Comparison of ENCODE assay signal across 26 cellular contexts in the genomic region with DNA sequence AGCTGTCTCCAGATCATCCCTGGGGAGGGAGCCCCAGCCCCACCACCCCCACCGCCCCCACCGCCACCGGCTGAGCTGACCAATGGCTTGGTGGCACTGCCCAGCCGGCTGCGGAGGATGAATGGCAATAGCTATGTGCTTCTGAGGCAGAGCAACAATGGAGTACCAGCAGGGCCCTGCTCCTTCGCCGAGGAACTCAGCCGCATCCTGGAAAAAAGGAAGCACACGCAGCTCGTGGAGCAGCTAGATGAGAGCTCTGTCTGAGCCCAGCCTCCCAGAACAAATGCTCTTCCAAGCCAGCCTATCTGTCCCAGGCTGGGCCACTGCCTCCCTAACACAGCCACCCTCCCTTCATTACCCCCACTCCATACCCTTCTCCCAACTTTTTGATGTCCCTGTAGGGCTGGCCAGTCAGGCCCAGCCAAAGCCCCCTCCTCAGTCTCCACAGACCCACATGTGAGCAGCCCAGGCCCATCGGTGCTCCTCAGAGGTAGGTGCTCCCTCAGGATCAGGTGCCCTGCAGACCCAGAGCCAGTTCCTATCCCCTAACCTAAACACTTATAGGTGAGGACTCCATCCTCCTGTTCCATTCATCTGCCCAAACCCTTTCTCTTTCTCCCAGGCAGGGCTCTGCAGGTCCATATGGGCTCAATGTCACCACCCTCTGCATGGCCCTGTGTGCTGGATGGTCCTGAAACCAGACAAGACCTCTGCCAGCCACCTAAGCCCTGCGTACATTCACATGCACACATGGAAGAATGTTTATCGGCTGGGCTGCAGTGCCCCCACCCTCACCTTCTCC. TPM values are rescaled to one million over a fixed set of nuclear protein-coding genes. Genes with fewer than 3 reads are reported as not detected.
DNase-seq lines count a peak whose midpoint lies in the region; ATAC-seq, FAIRE-seq and TF ChIP-seq lines count a peak whose summit lies in the region.
"Had no signal": no experiment of that assay in that cellular context is flagged by ENCODE, and none has a peak within 500 bp of the region (broad histone marks: within the 10 kb centered on the region; RNA-seq: fewer than 3 reads in every experiment).

No MANE protein-coding gene starts in this region.

- TF ChIP-seq EP300 in K562 (IDR thresholded peaks at IDR 0.05; ENCODE audit: low read length): no peak

- H3K9ac ChIP-seq in K562 (ENCODE audit: insufficient read depth in 1 of 2, low read depth in 2 of 2, low read length in 2 of 2): no peak overlapping the region; a peak in 1 of 4 replicates

- WGBS in K562 (ENCODE audit: insufficient coverage, low coverage, missing lambda C conversion rate): 77% methylated on average over 6 of the region's 13 CpGs

- FAIRE-seq in K562 (lab: Jason Lieb, UNC): no peak

- no peaks in the 10 kb centered on the region for H3K9me3 ChIP-seq in K562 (replicated peaks; ENCODE audit: control insufficient read depth, insufficient read depth, low read depth, low read length)
- H3K9me3 ChIP-seq: thoracic aorta had no signal

- peaks cover 35% of the 10 kb centered on the region for H3K79me2 ChIP-seq in K562 (ENCODE audit: control insufficient read depth, insufficient read depth, low read length)

- H3K36me3 Mint-ChIP-seq in activated naive CD8-positive, alpha-beta T cell treated with anti-CD3 and anti-CD28 coated beads, Interleukin-2, amount 10 ng/mL, durations not matched to agents 7 days and 5 days: peaks cover 6% of the 10 kb centered on the region
- peaks cover 18% of the 10 kb centered on the region for H3K36me3 Mint-ChIP-seq in activated naive CD8-positive, alpha-beta T cell treated with anti-CD3 and anti-CD28 coated beads for 36 hours
- H3K36me3 Mint-ChIP-seq in nephron progenitor cell (ENCODE audit: low read depth): peaks cover 25% of the 10 kb centered on the region

- no peak overlapping the region for H3K4me3 Mint-ChIP-seq in activated naive CD8-positive, alpha-beta T cell treated with anti-CD3 and anti-CD28 coated beads, Interleukin-2, amount 10 ng/mL, durations not matched to agents 7 days and 5 days
- no peak overlapping the region for H3K4me3 Mint-ChIP-seq in activated naive CD8-positive, alpha-beta T cell treated with anti-CD3 and anti-CD28 coated beads for 36 hours
- H3K4me3 Mint-ChIP-seq in nephron progenitor cell: no peak overlapping the region
- H3K4me3 Mint-ChIP-seq: activated CD4-positive, alpha-beta T cell treated with anti-CD3 and anti-CD28 coated beads, Interleukin-2, amount 10 ng/mL, durations not matched to agents 7 days and 5 days; stimulated activated naive B cell treated with anti-CD40 and anti-IgM and Interleukin-4, amounts not matched to agents 10 μg/mL and 1 μg/mL and 100 μg/mL, for 72 hours; T-helper 1 cell treated with Interleukin-12 subunit alpha and Interleukin-12 subunit beta and Interleukin-4 antibody, amounts not matched to agents 30 μg/mL and 1 μg/mL, for 36 hours had no signal

- POLR2A ChIA-PET in activated naive CD8-positive, alpha-beta T cell treated with anti-CD3 and anti-CD28 coated beads, Interleukin-2, amount 10 ng/mL, durations not matched to agents 7 days and 5 days (lab: Charles Lee): no interaction called here
- POLR2A ChIA-PET in K562 (lab: Yijun Ruan, JAX): interaction anchor here (0.6 to 1.3 kb wide), 4 partner anchors 15 to 296 kb away, joined by 3 read pairs; no protein-coding TSS in a partner anchor

- ATAC-seq in activated naive CD8-positive, alpha-beta T cell treated with anti-CD3 and anti-CD28 coated beads, Interleukin-2, amount 10 ng/mL, durations not matched to agents 7 days and 5 days (ENCODE audit: low read depth): no peak
- ATAC-seq in K562 (no peak), omental fat pad (ENCODE audit: low FRiP score) (no peak)
- ATAC-seq: stimulated activated naive B cell treated with anti-CD40 and anti-IgM and Interleukin-4, amounts not matched to agents 10 μg/mL and 1 μg/mL and 100 μg/mL, for 72 hours had no signal

- H3K9me3 Mint-ChIP-seq in activated naive CD8-positive, alpha-beta T cell treated with anti-CD3 and anti-CD28 coated beads, Interleukin-2, amount 10 ng/mL, durations not matched to agents 7 days and 5 days: no peaks in the 10 kb centered on the region
- no peaks in the 10 kb centered on the region for H3K9me3 Mint-ChIP-seq in activated naive CD8-positive, alpha-beta T cell treated with anti-CD3 and anti-CD28 coated beads for 36 hours
- no peaks in the 10 kb centered on the region for H3K9me3 Mint-ChIP-seq in nephron progenitor cell
- H3K9me3 Mint-ChIP-seq: activated CD4-positive, alpha-beta T cell treated with anti-CD3 and anti-CD28 coated beads, Interleukin-2, amount 10 ng/mL, durations not matched to agents 7 days and 5 days; stimulated activated naive B cell treated with anti-CD40 and anti-IgM and Interleukin-4, amounts not matched to agents 10 μg/mL and 1 μg/mL and 100 μg/mL, for 72 hours; T-helper 1 cell treated with Interleukin-12 subunit alpha and Interleukin-12 subunit beta and Interleukin-4 antibody, amounts not matched to agents 30 μg/mL and 1 μg/mL, for 36 hours had no signal

- H3K27ac Mint-ChIP-seq in activated naive CD8-positive, alpha-beta T cell treated with anti-CD3 and anti-CD28 coated beads, Interleukin-2, amount 10 ng/mL, durations not matched to agents 7 days and 5 days: no peak overlapping the region
- no peak overlapping the region for H3K27ac Mint-ChIP-seq in activated naive CD8-positive, alpha-beta T cell treated with anti-CD3 and anti-CD28 coated beads for 36 hours
- peak overlapping the region; percentile 69 for H3K27ac Mint-ChIP-seq in nephron progenitor cell
- H3K27ac Mint-ChIP-seq: activated CD4-positive, alpha-beta T cell treated with anti-CD3 and anti-CD28 coated beads, Interleukin-2, amount 10 ng/mL, durations not matched to agents 7 days and 5 days; stimulated activated naive B cell treated with anti-CD40 and anti-IgM and Interleukin-4, amounts not matched to agents 10 μg/mL and 1 μg/mL and 100 μg/mL, for 72 hours; T-helper 1 cell treated with Interleukin-12 subunit alpha and Interleukin-12 subunit beta and Interleukin-4 antibody, amounts not matched to agents 30 μg/mL and 1 μg/mL, for 36 hours had no signal

- in situ Hi-C loops in K562 (cut with MboI): loop anchor here (25.0 kb wide), 1 partner anchor 1053 kb away; no protein-coding TSS in a partner anchor

- H3K36me3 ChIP-seq in K562 (ENCODE audit: control insufficient read depth, insufficient read depth, low read length): peaks cover 38% of the 10 kb centered on the region; the same call in 2 of the 3 replicates

- no TSS peak for BruUV-seq in K562 (replicated peaks; lab: Mats Ljungman, UMichigan)

- intact Hi-C loops in K562 (cut with micrococcal nuclease): no loop called here

- CTCF ChIA-PET in K562 (lab: Yijun Ruan, JAX; ENCODE audit: low intra/inter-chr PET ratio): no interaction called here

- peak; percentile 14 for DNase-seq in activated naive CD8-positive, alpha-beta T cell treated with anti-CD3 and anti-CD28 coated beads, Interleukin-2, amount 10 ng/mL, durations not matched to agents 7 days and 5 days
- DNase-seq in activated naive CD8-positive, alpha-beta T cell treated with anti-CD3 and anti-CD28 coated beads for 36 hours: no peak
- no peak for DNase-seq in K562 (ENCODE audit: extremely low read depth in 1 of 4, low spot score in 3 of 4)
- DNase-seq in nephron progenitor cell: no peak
- DNase-seq in ureter (ENCODE audit: low spot score): peak; percentile 23
- DNase-seq in omental fat pad (ENCODE audit: low spot score): no peak
- no peak for DNase-seq in medulla oblongata (ENCODE audit: extremely low spot score)
- DNase-seq in AG08395 (ENCODE audit: low spot score): no peak
- DNase-seq: activated CD4-positive, alpha-beta T cell treated with anti-CD3 and anti-CD28 coated beads, Interleukin-2, amount 10 ng/mL, durations not matched to agents 7 days and 5 days; activated naive CD4-positive, alpha-beta T cell treated with anti-CD3 and anti-CD28 coated beads, Interleukin-2, amount 50 U/mL, for 16 hours; anterior cingulate cortex; EL; IMR-90; NCI-H1105; NCI-H2029 treated with DMSO at 0.1 percent for 48 hours; NCI-H226; RPMI8226; stimulated activated CD4-positive, alpha-beta T cell treated with anti-CD3 and anti-CD28 coated beads, Interleukin-2, amount 100 ng/mL, for 48 hours; stimulated activated naive B cell treated with anti-CD40 and anti-IgM and Interleukin-4, amounts not matched to agents 10 μg/mL and 1 μg/mL and 100 μg/mL, for 72 hours had no signal

- H3K27ac ChIP-seq in K562 (ENCODE audit: extremely low read depth, low read depth, low read length): no peak overlapping the region
- H3K27ac ChIP-seq: cardiac muscle cell, SK-N-MC, thoracic aorta had no signal

- H3K4me1 Mint-ChIP-seq in activated naive CD8-positive, alpha-beta T cell treated with anti-CD3 and anti-CD28 coated beads, Interleukin-2, amount 10 ng/mL, durations not matched to agents 7 days and 5 days: peaks cover 11% of the 10 kb centered on the region
- H3K4me1 Mint-ChIP-seq in activated naive CD8-positive, alpha-beta T cell treated with anti-CD3 and anti-CD28 coated beads for 36 hours: peaks cover 7% of the 10 kb centered on the region
- H3K4me1 Mint-ChIP-seq in nephron progenitor cell: peaks cover 29% of the 10 kb centered on the region

- H3K4me1 ChIP-seq in K562 (replicated peaks in 1 of 2; ENCODE audit: control insufficient read depth in 2 of 2, insufficient read depth in 2 of 2, low read length in 2 of 2): peaks cover 10 to 23% of the 10 kb centered on the region in 2 experiments; a peak in 3 of 5 replicates

- no peaks in the 10 kb centered on the region for H3K27me3 Mint-ChIP-seq in activated naive CD8-positive, alpha-beta T cell treated with anti-CD3 and anti-CD28 coated beads, Interleukin-2, amount 10 ng/mL, durations not matched to agents 7 days and 5 days
- no peaks in the 10 kb centered on the region for H3K27me3 Mint-ChIP-seq in activated naive CD8-positive, alpha-beta T cell treated with anti-CD3 and anti-CD28 coated beads for 36 hours
- no peaks in the 10 kb centered on the region for H3K27me3 Mint-ChIP-seq in nephron progenitor cell (ENCODE audit: low read depth, poor library complexity)
- H3K27me3 Mint-ChIP-seq: activated CD4-positive, alpha-beta T cell treated with anti-CD3 and anti-CD28 coated beads, Interleukin-2, amount 10 ng/mL, durations not matched to agents 7 days and 5 days; stimulated activated naive B cell treated with anti-CD40 and anti-IgM and Interleukin-4, amounts not matched to agents 10 μg/mL and 1 μg/mL and 100 μg/mL, for 72 hours had no signal

- no peak for TF ChIP-seq RAD21 in K562 (CRISPR knock-in tag; conservative IDR thresholded peaks at IDR 0.05 in 1 of 2, IDR thresholded peaks at IDR 0.05 in 1 of 2)

- no peak overlapping the region for H3K4me2 ChIP-seq in K562 (ENCODE audit: insufficient read depth, low read length)
- H3K4me2 ChIP-seq: smooth muscle cell had no signal

- H3K4me3 ChIP-seq in K562: no peak overlapping the region
- H3K4me3 ChIP-seq: cardiac muscle cell, dorsolateral prefrontal cortex, lung, SK-N-MC, smooth muscle cell, thoracic aorta had no signal

- TF ChIP-seq CTCF in K562 (IDR thresholded peaks at IDR 0.05 in 2 of 3, conservative IDR thresholded peaks at IDR 0.05 in 1 of 3; ENCODE audit: insufficient read depth in 2 of 3, low read depth in 1 of 3, low read length in 3 of 3) (no peak), nephron progenitor cell (IDR thresholded peaks at IDR 0.05) (no peak), omental fat pad (IDR thresholded peaks at IDR 0.05) (no peak)

- no peak overlapping the region for H2AFZ ChIP-seq in K562 (ENCODE audit: low read depth, low read length)

- no peaks in the 10 kb centered on the region for H3K9me1 ChIP-seq in K562 (ENCODE audit: control insufficient read depth, insufficient read depth, low read length)

- no peaks in the 10 kb centered on the region for H3K27me3 ChIP-seq in K562 (ENCODE audit: control insufficient read depth in 2 of 2, insufficient read depth in 2 of 2, low read length in 2 of 2)
- H3K27me3 ChIP-seq: cardiac muscle cell, dorsolateral prefrontal cortex had no signal

- no peak for TF ChIP-seq POLR2A in K562 (conservative IDR thresholded peaks at IDR 0.05)

- peaks cover 1% of the 10 kb centered on the region; the same call in 1 of the 2 replicates for H4K20me1 ChIP-seq in K562 (replicated peaks; ENCODE audit: control insufficient read depth, insufficient read depth, low read length)

RNA-seq across cellular contexts. Expression of a gene that starts 3.2 kb away (rescaled TPM):
- 10 to 100 TPM; 55.1 to 57.1 TPM for total RNA-seq in activated naive CD8-positive, alpha-beta T cell treated with anti-CD3 and anti-CD28 coated beads, Interleukin-2, amount 10 ng/mL, durations not matched to agents 7 days and 5 days
- total RNA-seq in activated naive CD8-positive, alpha-beta T cell treated with anti-CD3 and anti-CD28 coated beads for 36 hours: 10 to 100 TPM; 56.3 to 58.1 TPM
- 12.8 and 41.1 TPM in 2 replicates for total RNA-seq in K562 (2011; cell fraction: chromatin; rRNA removed; ENCODE audit: low replicate concordance)
- 39.1 and 47.4 TPM in 2 replicates for total RNA-seq in K562 (2011; cell fraction: nucleolus; rRNA removed)
- 21.9 and 30.8 TPM in 2 replicates for total RNA-seq in K562 (2011; cell fraction: nucleoplasm; rRNA removed)
- total RNA-seq in K562 (2014; rRNA removed) (55.9 and 63.2 TPM in 2 replicates), K562 (2014; rRNA removed; fragmentation: Illumina TruSeq; extraction: Trizol) (20.5 and 21.3 TPM in 2 replicates), K562 (2015; rRNA removed; fragmentation: Illumina TruSeq; extraction: Trizol) (40.0 and 42.5 TPM in 2 replicates), K562 (2021) (47.0 and 48.5 TPM in 2 replicates), ureter (74.7 TPM), omental fat pad (10 to 100 TPM; 59.7 to 97.0 (median 79.3) TPM)
- polyA plus RNA-seq in K562 (2011; rRNA removed) (37.2 and 47.6 TPM in 2 replicates), K562 (2014; fragmentation: Illumina TruSeq; extraction: Trizol) (29.1 and 50.5 TPM in 2 replicates), K562 (2014; fragmentation: Nextera tagmentation; extraction: Ambion mirVana) (10 to 100 TPM; 15.1 to 25.6 TPM), K562 (2014; rRNA removed) (63.7 and 77.5 TPM in 2 replicates)
- polyA plus RNA-seq in K562 (2011; cell fraction: cytosol; rRNA removed): 62.0 and 116 TPM in 2 replicates
- 74.2 and 104 TPM in 2 replicates for polyA plus RNA-seq in K562 (2011; cell fraction: nucleus; rRNA removed)
- polyA plus RNA-seq in K562 (2012): 58.5 and 65.3 TPM in 2 replicates
- 7.5 and 9.8 TPM in 2 replicates for polyA minus RNA-seq in K562 (2011; rRNA and poly(A)+ RNA removed)
- polyA minus RNA-seq in K562 (2011; cell fraction: cytosol; rRNA and poly(A)+ RNA removed): 15.6 and 15.7 TPM in 2 replicates
- polyA minus RNA-seq in K562 (2011; cell fraction: nucleus; rRNA and poly(A)+ RNA removed): 26.4 and 27.4 TPM in 2 replicates

RNA-seq across cellular contexts. Expression of a gene that starts 3.3 kb away (rescaled TPM):
- 10 to 100 TPM; 10.8 to 11.0 TPM for total RNA-seq in activated naive CD8-positive, alpha-beta T cell treated with anti-CD3 and anti-CD28 coated beads, Interleukin-2, amount 10 ng/mL, durations not matched to agents 7 days and 5 days
- 10 to 100 TPM; 40.6 to 41.9 TPM for total RNA-seq in activated naive CD8-positive, alpha-beta T cell treated with anti-CD3 and anti-CD28 coated beads for 36 hours
- 20.7 and 34.6 TPM in 2 replicates for total RNA-seq in K562 (2011; cell fraction: chromatin; rRNA removed; ENCODE audit: low replicate concordance)
- 16.7 and 19.2 TPM in 2 replicates for total RNA-seq in K562 (2011; cell fraction: nucleolus; rRNA removed)
- 17.9 and 20.4 TPM in 2 replicates for total RNA-seq in K562 (2011; cell fraction: nucleoplasm; rRNA removed)
- total RNA-seq in K562 (2014; rRNA removed) (17.9 and 20.6 TPM in 2 replicates), K562 (2014; rRNA removed; fragmentation: Illumina TruSeq; extraction: Trizol) (16.6 and 18.0 TPM in 2 replicates), K562 (2015; rRNA removed; fragmentation: Illumina TruSeq; extraction: Trizol) (13.6 and 14.3 TPM in 2 replicates), K562 (2021) (19.2 and 24.5 TPM in 2 replicates), ureter (13.7 TPM), omental fat pad (10 to 100 TPM in 1 of 4 donors, 1 to 10 TPM in 3; 4.6 to 20.8 (median 6.9) TPM)
- polyA plus RNA-seq in K562 (2011; rRNA removed) (16.1 and 17.4 TPM in 2 replicates), K562 (2014; fragmentation: Illumina TruSeq; extraction: Trizol) (34.7 and 35.5 TPM in 2 replicates), K562 (2014; fragmentation: Nextera tagmentation; extraction: Ambion mirVana) (10 to 100 TPM; 11.6 to 14.8 TPM), K562 (2014; rRNA removed) (16.6 and 18.9 TPM in 2 replicates)
- 13.8 and 17.6 TPM in 2 replicates for polyA plus RNA-seq in K562 (2011; cell fraction: cytosol; rRNA removed)
- 13.3 and 19.8 TPM in 2 replicates for polyA plus RNA-seq in K562 (2011; cell fraction: nucleus; rRNA removed)
- polyA plus RNA-seq in K562 (2012): 10.5 and 24.8 TPM in 2 replicates
- polyA minus RNA-seq in K562 (2011; rRNA and poly(A)+ RNA removed): 15.7 and 22.2 TPM in 2 replicates
- polyA minus RNA-seq in K562 (2011; cell fraction: cytosol; rRNA and poly(A)+ RNA removed): 8.4 and 13.6 TPM in 2 replicates
- 7.5 and 8.2 TPM in 2 replicates for polyA minus RNA-seq in K562 (2011; cell fraction: nucleus; rRNA and poly(A)+ RNA removed)

RNA-seq across cellular contexts. Expression of a gene that starts 14.8 kb away (rescaled TPM):
- total RNA-seq in activated naive CD8-positive, alpha-beta T cell treated with anti-CD3 and anti-CD28 coated beads, Interleukin-2, amount 10 ng/mL, durations not matched to agents 7 days and 5 days: 1 to 10 TPM in 1 of 2 experiments, under 1 TPM in 1; 0.54 to 1.2 TPM
- 1 to 10 TPM in 1 of 2 experiments, under 1 TPM in 1; 0.89 to 1.0 TPM for total RNA-seq in activated naive CD8-positive, alpha-beta T cell treated with anti-CD3 and anti-CD28 coated beads for 36 hours
- total RNA-seq in K562 (2011; cell fraction: chromatin; rRNA removed; ENCODE audit: low replicate concordance): 25.4 and 47.7 TPM in 2 replicates
- 20.2 and 21.7 TPM in 2 replicates for total RNA-seq in K562 (2011; cell fraction: nucleolus; rRNA removed)
- 27.2 and 39.2 TPM in 2 replicates for total RNA-seq in K562 (2011; cell fraction: nucleoplasm; rRNA removed)
- total RNA-seq in K562 (2014; rRNA removed) (1.7 and 1.9 TPM in 2 replicates), K562 (2014; rRNA removed; fragmentation: Illumina TruSeq; extraction: Trizol) (1.3 and 1.5 TPM in 2 replicates), K562 (2015; rRNA removed; fragmentation: Illumina TruSeq; extraction: Trizol) (0.40 and 0.83 TPM in 2 replicates), K562 (2021) (4.1 and 4.2 TPM in 2 replicates), ureter (5.0 TPM), omental fat pad (1 to 10 TPM in 2 of 4 donors, under 1 TPM in 2; 0.47 to 1.4 (median 1.1) TPM)
- polyA plus RNA-seq in K562 (2011; rRNA removed) (5.7 and 11.0 TPM in 2 replicates), K562 (2014; fragmentation: Illumina TruSeq; extraction: Trizol) (6.6 and 7.8 TPM in 2 replicates), K562 (2014; fragmentation: Nextera tagmentation; extraction: Ambion mirVana) (1 to 10 TPM; 1.2 to 1.8 TPM), K562 (2014; rRNA removed) (3.9 and 4.2 TPM in 2 replicates)
- 9.6 and 12.7 TPM in 2 replicates for polyA plus RNA-seq in K562 (2011; cell fraction: cytosol; rRNA removed)
- 27.9 and 42.5 TPM in 2 replicates for polyA plus RNA-seq in K562 (2011; cell fraction: nucleus; rRNA removed)
- 3.1 and 3.8 TPM in 2 replicates for polyA plus RNA-seq in K562 (2012)
- polyA minus RNA-seq in K562 (2011; rRNA and poly(A)+ RNA removed): 5.3 and 6.2 TPM in 2 replicates
- polyA minus RNA-seq in K562 (2011; cell fraction: cytosol; rRNA and poly(A)+ RNA removed): 4.7 and 4.8 TPM in 2 replicates
- 5.0 and 5.2 TPM in 2 replicates for polyA minus RNA-seq in K562 (2011; cell fraction: nucleus; rRNA and poly(A)+ RNA removed)

RNA-seq across cellular contexts. Expression of a gene that starts 15.5 kb away (rescaled TPM):
- total RNA-seq in activated naive CD8-positive, alpha-beta T cell treated with anti-CD3 and anti-CD28 coated beads, Interleukin-2, amount 10 ng/mL, durations not matched to agents 7 days and 5 days: 10 to 100 TPM; 22.0 to 22.4 TPM
- total RNA-seq in activated naive CD8-positive, alpha-beta T cell treated with anti-CD3 and anti-CD28 coated beads for 36 hours: 10 to 100 TPM; 10.4 to 12.1 TPM
- total RNA-seq in K562 (2011; cell fraction: chromatin; rRNA removed; ENCODE audit: low replicate concordance): 28.9 and 51.1 TPM in 2 replicates
- total RNA-seq in K562 (2011; cell fraction: nucleolus; rRNA removed): 36.8 and 39.7 TPM in 2 replicates
- 26.9 and 34.2 TPM in 2 replicates for total RNA-seq in K562 (2011; cell fraction: nucleoplasm; rRNA removed)
- total RNA-seq in K562 (2014; rRNA removed) (27.2 and 31.7 TPM in 2 replicates), K562 (2014; rRNA removed; fragmentation: Illumina TruSeq; extraction: Trizol) (5.4 and 6.4 TPM in 2 replicates), K562 (2015; rRNA removed; fragmentation: Illumina TruSeq; extraction: Trizol) (18.5 and 19.8 TPM in 2 replicates), K562 (2021) (38.6 and 42.1 TPM in 2 replicates), ureter (63.6 TPM), omental fat pad (10 to 100 TPM; 59.4 to 98.0 (median 72.6) TPM)
- polyA plus RNA-seq in K562 (2011; rRNA removed) (14.7 and 29.0 TPM in 2 replicates), K562 (2014; fragmentation: Illumina TruSeq; extraction: Trizol) (11.8 and 30.3 TPM in 2 replicates), K562 (2014; fragmentation: Nextera tagmentation; extraction: Ambion mirVana) (under 1 TPM; 0.23 to 0.59 TPM), K562 (2014; rRNA removed) (42.5 and 43.7 TPM in 2 replicates)
- polyA plus RNA-seq in K562 (2011; cell fraction: cytosol; rRNA removed): 28.1 and 68.0 TPM in 2 replicates
- 65.4 and 125 TPM in 2 replicates for polyA plus RNA-seq in K562 (2011; cell fraction: nucleus; rRNA removed)
- polyA plus RNA-seq in K562 (2012): 34.1 and 35.5 TPM in 2 replicates
- polyA minus RNA-seq in K562 (2011; rRNA and poly(A)+ RNA removed): 8.0 and 8.6 TPM in 2 replicates
- polyA minus RNA-seq in K562 (2011; cell fraction: cytosol; rRNA and poly(A)+ RNA removed): 19.6 and 24.0 TPM in 2 replicates
- 19.8 and 24.9 TPM in 2 replicates for polyA minus RNA-seq in K562 (2011; cell fraction: nucleus; rRNA and poly(A)+ RNA removed)

RNA-seq across cellular contexts. Expression of a gene that starts 46.9 kb away (rescaled TPM):
- 1 to 10 TPM; 1.1 to 1.4 TPM for total RNA-seq in activated naive CD8-positive, alpha-beta T cell treated with anti-CD3 and anti-CD28 coated beads, Interleukin-2, amount 10 ng/mL, durations not matched to agents 7 days and 5 days
- under 1 TPM; 0.14 to 0.66 TPM for total RNA-seq in activated naive CD8-positive, alpha-beta T cell treated with anti-CD3 and anti-CD28 coated beads for 36 hours
- 0.69 TPM in 1 of 2 replicates, not detected in the other for total RNA-seq in K562 (2011; cell fraction: chromatin; rRNA removed; ENCODE audit: low replicate concordance)
- 0.79 and 0.83 TPM in 2 replicates for total RNA-seq in K562 (2011; cell fraction: nucleolus; rRNA removed)
- total RNA-seq in K562 (2011; cell fraction: nucleoplasm; rRNA removed): 0.44 and 0.46 TPM in 2 replicates
- total RNA-seq in K562 (2014; rRNA removed): 0.16 and 0.23 TPM in 2 replicates
- total RNA-seq in K562 (2014; rRNA removed; fragmentation: Illumina TruSeq; extraction: Trizol): 0.04 TPM in 1 of 2 replicates, not detected in the other
- 0.04 and 0.07 TPM in 2 replicates for total RNA-seq in K562 (2015; rRNA removed; fragmentation: Illumina TruSeq; extraction: Trizol)
- 0.09 and 0.29 TPM in 2 replicates for total RNA-seq in K562 (2021)
- polyA plus RNA-seq in K562 (2011; rRNA removed): 0.24 and 0.28 TPM in 2 replicates
- 0.15 and 0.57 TPM in 2 replicates for polyA plus RNA-seq in K562 (2011; cell fraction: cytosol; rRNA removed)
- polyA plus RNA-seq in K562 (2011; cell fraction: nucleus; rRNA removed): 0.62 and 0.97 TPM in 2 replicates
- polyA plus RNA-seq in K562 (2012): 0.09 and 0.54 TPM in 2 replicates
- polyA plus RNA-seq in K562 (2014; fragmentation: Illumina TruSeq; extraction: Trizol): 0.04 TPM in 1 of 2 replicates, not detected in the other
- polyA plus RNA-seq in K562 (2014; fragmentation: Nextera tagmentation; extraction: Ambion mirVana): not detected
- polyA plus RNA-seq in K562 (2014; rRNA removed): 0.04 and 0.07 TPM in 2 replicates
- 0.14 TPM in 1 of 2 replicates, not detected in the other for polyA minus RNA-seq in K562 (2011; rRNA and poly(A)+ RNA removed)
- polyA minus RNA-seq in K562 (2011; cell fraction: cytosol; rRNA and poly(A)+ RNA removed): 0.38 TPM in 1 of 2 replicates, not detected in the other
- 0.44 and 0.67 TPM in 2 replicates for polyA minus RNA-seq in K562 (2011; cell fraction: nucleus; rRNA and poly(A)+ RNA removed)
- total RNA-seq in ureter: 0.18 TPM
- 1 to 10 TPM in 1 of 4 donors, under 1 TPM in 3; 0.12 to 3.3 (median 0.30) TPM for total RNA-seq in omental fat pad

Comparison
In these comparisons a context has a peak if more than half of its experiments do, and no peak if none do; other contexts are left out.
1. DNase-seq: peak in activated naive CD8-positive, alpha-beta T cell treated with anti-CD3 and anti-CD28 coated beads, Interleukin-2, amount 10 ng/mL, durations not matched to agents 7 days and 5 days (single experiment) and ureter (single experiment); none in activated naive CD8-positive, alpha-beta T cell treated with anti-CD3 and anti-CD28 coated beads for 36 hours (single experiment), K562 (0 of 4), nephron progenitor cell (single experiment), omental fat pad (single experiment), medulla oblongata (single experiment) and AG08395 (single experiment).